Comparison of ENCODE assay signal across 16 cellular contexts in the genomic region with DNA sequence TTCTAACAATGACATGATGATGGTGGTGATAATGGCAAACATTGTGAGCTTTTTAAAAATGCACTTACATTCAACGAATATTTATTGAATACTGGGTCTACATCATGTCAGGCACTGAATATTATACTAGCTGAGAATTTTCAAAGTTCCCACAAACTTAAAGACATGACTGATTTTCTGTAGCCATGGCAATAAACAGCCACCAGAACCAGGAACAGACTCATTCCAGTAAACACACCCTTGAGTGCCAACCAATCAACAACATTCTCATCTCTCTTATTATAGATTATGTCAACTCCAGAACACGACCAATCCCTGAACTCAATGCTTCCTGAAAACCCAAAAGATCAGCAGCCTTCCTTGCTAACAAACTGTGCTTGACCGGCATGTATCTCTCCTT.
DNase-seq lines count a peak whose midpoint lies in the region; ATAC-seq and TF ChIP-seq lines count a peak whose summit lies in the region.
"Had no signal": no experiment of that assay in that cellular context is flagged by ENCODE, and none has a peak within 500 bp of the region (broad histone marks: within the 10 kb centered on the region; RNA-seq: fewer than 3 reads in every experiment).

No MANE protein-coding gene starts in this region.

- H3K9ac ChIP-seq in fibroblast of lung (ENCODE audit: insufficient read depth, low read length) = no peak overlapping the region

- H3K9me3 ChIP-seq in fibroblast of lung (ENCODE audit: control insufficient read depth, insufficient read depth, low read depth, low read length) = no peaks in the 10 kb centered on the region
- H3K9me3 ChIP-seq: thoracic aorta had no signal

- H3K9me3 Mint-ChIP-seq in activated CD4-positive, alpha-beta T cell treated with anti-CD3 and anti-CD28 coated beads, Interleukin-2, amount 10 ng/mL, durations not matched to agents 24 days and 14 days = peaks cover 9% of the 10 kb centered on the region
- H3K9me3 Mint-ChIP-seq: activated naive CD4-positive, alpha-beta T cell treated with anti-CD3 and anti-CD28 coated beads, Interleukin-2, amount 10 ng/mL, durations not matched to agents 7 days and 5 days had no signal

- intact Hi-C loops in activated CD4-positive, alpha-beta T cell treated with anti-CD3 and anti-CD28 coated beads, Interleukin-2, amount 10 ng/mL, durations not matched to agents 24 days and 14 days (cut with micrococcal nuclease) = loop anchor here (2.0 to 5.0 kb wide), 3 partner anchors 39 to 807 kb away; no protein-coding TSS in a partner anchor

- no peaks in the 10 kb centered on the region for H3K27me3 ChIP-seq in fibroblast of lung (ENCODE audit: control insufficient read depth, insufficient read depth, low read length)

- TF ChIP-seq CTCF in fibroblast of lung (conservative IDR thresholded peaks at IDR 0.05 in 1 of 2, IDR thresholded peaks at IDR 0.05 in 1 of 2; ENCODE audit: low read depth in 1 of 2, low read length in 2 of 2) (no peak), retinal pigment epithelial cell (conservative IDR thresholded peaks at IDR 0.05; ENCODE audit: low read depth, low read length) (no peak)

- H3K79me2 ChIP-seq in fibroblast of lung (ENCODE audit: control insufficient read depth, insufficient read depth, low read length) = no peaks in the 10 kb centered on the region

- no peaks in the 10 kb centered on the region for H4K20me1 ChIP-seq in fibroblast of lung (ENCODE audit: control insufficient read depth, extremely low read depth, insufficient read depth, low read length)

- peak overlapping the region; percentile 61 for H3K27ac Mint-ChIP-seq in activated CD4-positive, alpha-beta T cell treated with anti-CD3 and anti-CD28 coated beads, Interleukin-2, amount 10 ng/mL, durations not matched to agents 24 days and 14 days
- H3K27ac Mint-ChIP-seq: activated naive CD4-positive, alpha-beta T cell treated with anti-CD3 and anti-CD28 coated beads, Interleukin-2, amount 10 ng/mL, durations not matched to agents 7 days and 5 days had no signal

- ATAC-seq in GM18873 (IDR thresholded peaks at IDR 0.05; ENCODE audit: low FRiP score, unreplicated experiment) (no peak), HG03039 (IDR thresholded peaks at IDR 0.05; ENCODE audit: unreplicated experiment) (no peak)

- no peak overlapping the region for H3K4me3 Mint-ChIP-seq in activated CD4-positive, alpha-beta T cell treated with anti-CD3 and anti-CD28 coated beads, Interleukin-2, amount 10 ng/mL, durations not matched to agents 24 days and 14 days
- H3K4me3 Mint-ChIP-seq: activated naive CD4-positive, alpha-beta T cell treated with anti-CD3 and anti-CD28 coated beads, Interleukin-2, amount 10 ng/mL, durations not matched to agents 7 days and 5 days had no signal

- peaks cover 2% of the 10 kb centered on the region for H3K4me1 ChIP-seq in fibroblast of lung (ENCODE audit: control insufficient read depth, extremely low read depth, insufficient read depth, low read length)

- no peak overlapping the region for H2AFZ ChIP-seq in fibroblast of lung (ENCODE audit: low read length)

- no peaks in the 10 kb centered on the region for H3K36me3 ChIP-seq in fibroblast of lung (ENCODE audit: control insufficient read depth, insufficient read depth, low read length)
- H3K36me3 ChIP-seq: thoracic aorta had no signal

- no peak overlapping the region for H3K4me3 ChIP-seq in fibroblast of lung (replicated peaks in 1 of 4; ENCODE audit: control extremely low read depth in 1 of 4, insufficient read depth in 1 of 4, low read depth in 3 of 4, low read length in 4 of 4)
- H3K4me3 ChIP-seq in retinal pigment epithelial cell (ENCODE audit: low read length) = no peak overlapping the region
- H3K4me3 ChIP-seq: thoracic aorta had no signal

- DNase-seq in activated CD4-positive, alpha-beta T cell treated with anti-CD3 and anti-CD28 coated beads, Interleukin-2, amount 10 ng/mL, durations not matched to agents 24 days and 14 days = no peak
- no peak for DNase-seq in activated CD4-positive, alpha-beta T cell treated with anti-CD3 and anti-CD28 coated beads, Interleukin-2, amount 50 U/mL, for 1 hour
- peak; percentile 29 for DNase-seq in RPMI7951 (ENCODE audit: low read depth)
- DNase-seq in fibroblast of lung (ENCODE audit: low read depth in 2 of 2) = peak; percentile 39 to 59
- peak; percentile 22 for DNase-seq in retinal pigment epithelial cell (ENCODE audit: low read depth)
- DNase-seq in dedifferentiated amniotic fluid mesenchymal stem cell (ENCODE audit: extremely low spot score) = no peak
- DNase-seq: activated CD8-positive, alpha-beta memory T cell treated with anti-CD3 and anti-CD28 coated beads for 24 hours; activated naive CD4-positive, alpha-beta T cell treated with anti-CD3 and anti-CD28 coated beads, Interleukin-2, amount 10 ng/mL, durations not matched to agents 7 days and 5 days; mesendoderm; NCI-H1092 treated with DMSO at 0.1 percent for 48 hours; NCI-H446 treated with DMSO at 0.1 percent for 48 hours; occipital lobe; RPMI8226 had no signal

- no peak overlapping the region for H3K27ac ChIP-seq in fibroblast of lung (ENCODE audit: insufficient read depth, low read length)
- H3K27ac ChIP-seq: thoracic aorta had no signal

- H3K27me3 Mint-ChIP-seq in activated CD4-positive, alpha-beta T cell treated with anti-CD3 and anti-CD28 coated beads, Interleukin-2, amount 10 ng/mL, durations not matched to agents 24 days and 14 days = no peaks in the 10 kb centered on the region
- H3K27me3 Mint-ChIP-seq: activated naive CD4-positive, alpha-beta T cell treated with anti-CD3 and anti-CD28 coated beads, Interleukin-2, amount 10 ng/mL, durations not matched to agents 7 days and 5 days had no signal

- peaks cover 18% of the 10 kb centered on the region for H3K4me1 Mint-ChIP-seq in activated CD4-positive, alpha-beta T cell treated with anti-CD3 and anti-CD28 coated beads, Interleukin-2, amount 10 ng/mL, durations not matched to agents 24 days and 14 days

- no peak overlapping the region for H3K4me2 ChIP-seq in fibroblast of lung (ENCODE audit: extremely low read depth, insufficient read depth, low read length)

- peaks cover 2% of the 10 kb centered on the region for H3K36me3 Mint-ChIP-seq in activated CD4-positive, alpha-beta T cell treated with anti-CD3 and anti-CD28 coated beads, Interleukin-2, amount 10 ng/mL, durations not matched to agents 24 days and 14 days (ENCODE audit: low read depth)
- H3K36me3 Mint-ChIP-seq: activated naive CD4-positive, alpha-beta T cell treated with anti-CD3 and anti-CD28 coated beads, Interleukin-2, amount 10 ng/mL, durations not matched to agents 7 days and 5 days had no signal

Comparison
In these comparisons a context has a peak if more than half of its experiments do, and no peak if none do; other contexts are left out.
1. DNase-seq: peak in RPMI7951 (single experiment), fibroblast of lung (2 of 2) and retinal pigment epithelial cell (single experiment); none in activated CD4-positive, alpha-beta T cell treated with anti-CD3 and anti-CD28 coated beads, Interleukin-2, amount 10 ng/mL, durations not matched to agents 24 days and 14 days (single experiment), activated CD4-positive, alpha-beta T cell treated with anti-CD3 and anti-CD28 coated beads, Interleukin-2, amount 50 U/mL, for 1 hour (single experiment) and dedifferentiated amniotic fluid mesenchymal stem cell (single experiment).